Comparison of ENCODE assay signal across 20 cellular contexts in genomic region chr3:30471076-30471475, GRCh38.
DNase-seq lines count a peak whose midpoint lies in the region; ATAC-seq and TF ChIP-seq lines count a peak whose summit lies in the region.
"Had no signal": no experiment of that assay in that cellular context is flagged by ENCODE, and none has a peak within 500 bp of the region (broad histone marks: within the 10 kb centered on the region; RNA-seq: fewer than 3 reads in every experiment).

No MANE protein-coding gene starts in this region.

- peaks cover 8% of the 10 kb centered on the region for H3K9me3 Mint-ChIP-seq in activated CD4-positive, alpha-beta memory T cell treated with anti-CD3 and anti-CD28 coated beads, Interleukin-2, amount 10 ng/mL, durations not matched to agents 7 days and 5 days
- H3K9me3 Mint-ChIP-seq: central memory CD8-positive, alpha-beta T cell; T-helper 1 cell treated with Interleukin-12 subunit alpha and Interleukin-12 subunit beta and Interleukin-4 antibody, amounts not matched to agents 30 μg/mL and 1 μg/mL, for 36 hours had no signal

- H3K4me3 Mint-ChIP-seq in activated CD4-positive, alpha-beta memory T cell treated with anti-CD3 and anti-CD28 coated beads, Interleukin-2, amount 10 ng/mL, durations not matched to agents 7 days and 5 days: no peak overlapping the region
- H3K4me3 Mint-ChIP-seq: activated CD4-positive, alpha-beta T cell treated with anti-CD3 and anti-CD28 coated beads, Interleukin-2, amount 10 ng/mL, durations not matched to agents 7 days and 5 days; central memory CD8-positive, alpha-beta T cell; T-helper 1 cell treated with Interleukin-12 subunit alpha and Interleukin-12 subunit beta and Interleukin-4 antibody, amounts not matched to agents 30 μg/mL and 1 μg/mL, for 36 hours had no signal

- no peak for ATAC-seq in HG02588 (IDR thresholded peaks at IDR 0.05; ENCODE audit: unreplicated experiment)
- no peak for ATAC-seq in GM18868 (IDR thresholded peaks at IDR 0.05; ENCODE audit: unreplicated experiment)

- H3K4me1 Mint-ChIP-seq in activated CD4-positive, alpha-beta memory T cell treated with anti-CD3 and anti-CD28 coated beads, Interleukin-2, amount 10 ng/mL, durations not matched to agents 7 days and 5 days: peaks cover 8% of the 10 kb centered on the region
- H3K4me1 Mint-ChIP-seq: central memory CD8-positive, alpha-beta T cell had no signal

- H3K27ac Mint-ChIP-seq in activated CD4-positive, alpha-beta memory T cell treated with anti-CD3 and anti-CD28 coated beads, Interleukin-2, amount 10 ng/mL, durations not matched to agents 7 days and 5 days: no peak overlapping the region
- H3K27ac Mint-ChIP-seq: activated CD4-positive, alpha-beta T cell treated with anti-CD3 and anti-CD28 coated beads, Interleukin-2, amount 10 ng/mL, durations not matched to agents 7 days and 5 days; T-helper 1 cell treated with Interleukin-12 subunit alpha and Interleukin-12 subunit beta and Interleukin-4 antibody, amounts not matched to agents 30 μg/mL and 1 μg/mL, for 36 hours had no signal

- no peak for TF ChIP-seq CTCF in cardiac fibroblast (IDR thresholded peaks at IDR 0.05; ENCODE audit: low read depth, low read length)

- CTCF ChIA-PET in activated CD4-positive, alpha-beta memory T cell treated with anti-CD3 and anti-CD28 coated beads, Interleukin-2, amount 10 ng/mL, durations not matched to agents 7 days and 5 days (lab: Charles Lee): no interaction called here

- POLR2A ChIA-PET in activated CD4-positive, alpha-beta memory T cell treated with anti-CD3 and anti-CD28 coated beads, Interleukin-2, amount 10 ng/mL, durations not matched to agents 7 days and 5 days (lab: Charles Lee): no interaction called here

- no peaks in the 10 kb centered on the region for H3K27me3 Mint-ChIP-seq in activated CD4-positive, alpha-beta memory T cell treated with anti-CD3 and anti-CD28 coated beads, Interleukin-2, amount 10 ng/mL, durations not matched to agents 7 days and 5 days
- H3K27me3 Mint-ChIP-seq: activated CD4-positive, alpha-beta T cell treated with anti-CD3 and anti-CD28 coated beads, Interleukin-2, amount 10 ng/mL, durations not matched to agents 7 days and 5 days; central memory CD8-positive, alpha-beta T cell had no signal

- H3K36me3 Mint-ChIP-seq in activated CD4-positive, alpha-beta memory T cell treated with anti-CD3 and anti-CD28 coated beads, Interleukin-2, amount 10 ng/mL, durations not matched to agents 7 days and 5 days (ENCODE audit: low read depth): no peaks in the 10 kb centered on the region

- DNase-seq in AG08395 (ENCODE audit: low spot score) (peak; percentile 54), LHCN-M2 (ENCODE audit: low read depth) (peak; percentile 47), cardiac fibroblast (ENCODE audit: low read depth in 2 of 2) (peak; percentile 50 to 68), kidney tubule cell (ENCODE audit: low spot score) (peak; percentile 5), NCI-H146 (lab: John Stamatoyannopoulos, UW) (no peak)
- no peak for DNase-seq in activated CD4-positive, alpha-beta memory T cell treated with anti-CD3 and anti-CD28 coated beads, Interleukin-2, amount 10 ng/mL, durations not matched to agents 7 days and 5 days
- DNase-seq: ACHN; activated CD4-positive, alpha-beta T cell treated with anti-CD3 and anti-CD28 coated beads, Interleukin-2, amount 10 ng/mL, durations not matched to agents 7 days and 5 days; activated CD8-positive, alpha-beta memory T cell treated with anti-CD3 and anti-CD28 coated beads, Interleukin-2, amount 50 U/mL, for 4 hours; activated effector memory CD4-positive, alpha-beta T cell treated with anti-CD3 and anti-CD28 coated beads, Interleukin-2, amount 50 U/mL, for 16 hours; amniotic stem cell; KBM-7; NCI-H2029; NCI-H345; occipital lobe; SJCRH30 had no signal

- no peak overlapping the region for H3K4me3 ChIP-seq in cardiac fibroblast (replicated peaks in 1 of 2; ENCODE audit: low read depth in 2 of 2, low read length in 2 of 2)
- H3K4me3 ChIP-seq: SJCRH30 had no signal

Comparison
In these comparisons a context has a peak if more than half of its experiments do, and no peak if none do; other contexts are left out.
1. DNase-seq: peak in AG08395 (single experiment), LHCN-M2 (single experiment), cardiac fibroblast (2 of 2) and kidney tubule cell (single experiment); none in activated CD4-positive, alpha-beta memory T cell treated with anti-CD3 and anti-CD28 coated beads, Interleukin-2, amount 10 ng/mL, durations not matched to agents 7 days and 5 days (single experiment) and NCI-H146 (single experiment).